In genomic region chr11:67564230-67564629, GRCh38 we compare ENCODE assay signal across 15 cellular contexts. TPM values are rescaled to one million over a fixed set of nuclear protein-coding genes. Genes with fewer than 3 reads are reported as not detected.
A peak's percentile ranks its signal among the peaks of the same experiment; 100 is the strongest.
DNase-seq lines count a peak whose midpoint lies in the region; ATAC-seq and TF ChIP-seq lines count a peak whose summit lies in the region.
"Had no signal": no experiment of that assay in that cellular context is flagged by ENCODE, and none has a peak within 500 bp of the region (broad histone marks: within the 10 kb centered on the region; RNA-seq: fewer than 3 reads in every experiment).

No MANE protein-coding gene starts in this region.

- H3K27ac ChIP-seq in RWPE1 (peak overlapping the region; percentile 40; the same call in 1 of the 2 replicates), foreskin keratinocyte (peak overlapping the region; percentile 34), psoas muscle (peak overlapping the region; percentile 67), lower lobe of right lung (no peak overlapping the region)
- H3K27ac ChIP-seq: gastroesophageal sphincter, prostate gland had no signal

- POLR2A ChIA-PET in RWPE1 (lab: Yijun Ruan, JAX; ENCODE audit: low non-redundant PET) = interaction anchor here (0.6 kb wide), 1 partner anchor 1204 kb away, joined by 3 read pairs; no protein-coding TSS in a partner anchor

- intact Hi-C loops in psoas muscle (cut with DNase I) = no loop called here
- intact Hi-C loops in posterior vena cava (cut with DNase I) = no loop called here
- intact Hi-C loops in lower lobe of right lung (cut with DNase I) = no loop called here

- peak; percentile 39 for DNase-seq in ELR (ENCODE audit: low read depth)
- DNase-seq in RWPE1 (ENCODE audit: low spot score) = no peak
- DNase-seq in foreskin keratinocyte = peak in 1 of 2 donors; percentile 48
- no peak for DNase-seq in psoas muscle
- no peak for DNase-seq in T-helper 9 cell
- DNase-seq in posterior vena cava (ENCODE audit: low spot score) = no peak
- DNase-seq in COLO829 (ENCODE audit: low spot score) = no peak
- DNase-seq in lower lobe of right lung = no peak
- DNase-seq: activated CD4-positive, alpha-beta T cell treated with anti-CD3 and anti-CD28 coated beads, Interleukin-2, amount 10 ng/mL, durations not matched to agents 7 days and 5 days; activated T-cell treated with anti-CD3 and anti-CD28 coated beads for 4 hours; NCI-H146; NCI-H446 had no signal

- H3K4me3 ChIP-seq in psoas muscle = peak overlapping the region; percentile 23
- no peak overlapping the region for H3K4me3 ChIP-seq in lower lobe of right lung
- H3K4me3 ChIP-seq: gastroesophageal sphincter, prostate gland had no signal

- H3K4me1 ChIP-seq in foreskin keratinocyte = peaks cover 14% of the 10 kb centered on the region
- H3K4me1 ChIP-seq in psoas muscle = peaks cover 20% of the 10 kb centered on the region
- peaks cover 4% of the 10 kb centered on the region for H3K4me1 ChIP-seq in lower lobe of right lung
- H3K4me1 ChIP-seq: prostate gland had no signal

- H3K9me3 ChIP-seq in psoas muscle (no peaks in the 10 kb centered on the region), lower lobe of right lung (no peaks in the 10 kb centered on the region)
- H3K9me3 ChIP-seq: gastroesophageal sphincter, prostate gland had no signal

- H3K36me3 ChIP-seq in psoas muscle (ENCODE audit: insufficient read depth in 1 of 2, low read depth in 1 of 2) = no peaks in the 10 kb centered on the region
- H3K36me3 ChIP-seq in lower lobe of right lung = no peaks in the 10 kb centered on the region
- H3K36me3 ChIP-seq: gastroesophageal sphincter, prostate gland had no signal

- peak; percentile 39 for ATAC-seq in foreskin keratinocyte
- peak in 2 of 4 donors; percentile 39 for ATAC-seq in psoas muscle
- ATAC-seq in lower lobe of right lung = no peak

- CTCF ChIA-PET in RWPE1 (lab: Yijun Ruan, JAX) = interaction anchor here (0.7 kb wide), 3 partner anchors 9 to 695 kb away, joined by 3 to 6 read pairs (median 5); no protein-coding TSS in a partner anchor

- TF ChIP-seq CTCF in RWPE1 (conservative IDR thresholded peaks at IDR 0.05; ENCODE audit: low read depth) = no peak
- TF ChIP-seq CTCF in foreskin keratinocyte (conservative IDR thresholded peaks at IDR 0.05) = no peak
- no peak for TF ChIP-seq CTCF in psoas muscle (IDR thresholded peaks at IDR 0.05)
- no peak for TF ChIP-seq CTCF in lower lobe of right lung (IDR thresholded peaks at IDR 0.05)

- no peaks in the 10 kb centered on the region for H3K27me3 ChIP-seq in foreskin keratinocyte
- H3K27me3 ChIP-seq in psoas muscle (ENCODE audit: insufficient read depth in 3 of 3, low read length in 2 of 3) = no peaks in the 10 kb centered on the region
- no peaks in the 10 kb centered on the region for H3K27me3 ChIP-seq in lower lobe of right lung (ENCODE audit: low read depth)

- WGBS in psoas muscle, 3 donors = 79 to 85% (median 81%) methylated on average over 4 of the region's 4 CpGs

RNA-seq across cellular contexts. Expression of gene GSTP1, which starts 19.4 kb away (rescaled TPM):
- total RNA-seq in foreskin keratinocyte (1,696 and 1,959 TPM in 2 replicates), psoas muscle (100 to 1,000 TPM; 224 to 364 (median 274) TPM), posterior vena cava (100 to 1,000 TPM; 338 to 370 TPM), lower lobe of right lung (677 TPM)
- polyA plus RNA-seq in foreskin keratinocyte (2,595 and 2,779 TPM in 2 replicates), psoas muscle (100 to 1,000 TPM; 279 to 410 (median 383) TPM)

RNA-seq across cellular contexts. Expression of gene CABP2, which starts 41.0 kb away (rescaled TPM):
- total RNA-seq in foreskin keratinocyte (not detected in 2 replicates), psoas muscle (not detected), posterior vena cava (not detected), lower lobe of right lung (not detected)
- polyA plus RNA-seq in foreskin keratinocyte (not detected in 2 replicates), psoas muscle (not detected)
- total RNA-seq: activated CD4-positive, alpha-beta T cell treated with anti-CD3 and anti-CD28 coated beads, Interleukin-2, amount 10 ng/mL, durations not matched to agents 7 days and 5 days; gastroesophageal sphincter; myocyte; prostate gland had no signal

RNA-seq across cellular contexts. Expression of gene NDUFV1, which starts 42.5 kb away (rescaled TPM):
- 164 and 179 TPM in 2 replicates for total RNA-seq in foreskin keratinocyte
- 160 and 169 TPM in 2 replicates for polyA plus RNA-seq in foreskin keratinocyte
- total RNA-seq in psoas muscle = 100 to 1,000 TPM; 250 to 413 (median 364) TPM
- polyA plus RNA-seq in psoas muscle = 100 to 1,000 TPM; 248 to 340 (median 287) TPM
- 100 to 1,000 TPM; 112 to 116 TPM for total RNA-seq in posterior vena cava
- 143 TPM for total RNA-seq in lower lobe of right lung

RNA-seq across cellular contexts. Expression of gene CDK2AP2, which starts 56.3 kb away (rescaled TPM):
- total RNA-seq in foreskin keratinocyte (40.8 and 43.4 TPM in 2 replicates), psoas muscle (10 to 100 TPM; 16.3 to 18.5 (median 18.1) TPM), posterior vena cava (10 to 100 TPM; 39.7 to 40.0 TPM), lower lobe of right lung (79.7 TPM)
- polyA plus RNA-seq in foreskin keratinocyte (67.5 and 73.5 TPM in 2 replicates), psoas muscle (10 to 100 TPM; 31.9 to 72.3 (median 48.0) TPM)

RNA-seq across cellular contexts. Expression of gene PITPNM1, which starts 59.1 kb away (rescaled TPM):
- total RNA-seq in foreskin keratinocyte = 27.7 and 29.0 TPM in 2 replicates
- 18.0 and 18.9 TPM in 2 replicates for polyA plus RNA-seq in foreskin keratinocyte
- total RNA-seq in psoas muscle = 10 to 100 TPM in 2 of 4 donors, 1 to 10 TPM in 2; 6.7 to 16.1 (median 9.6) TPM
- polyA plus RNA-seq in psoas muscle = 10 to 100 TPM in 1 of 3 donors, 1 to 10 TPM in 2; 2.3 to 11.3 (median 5.1) TPM
- total RNA-seq in posterior vena cava = 10 to 100 TPM; 31.5 to 42.7 TPM
- 54.1 TPM for total RNA-seq in lower lobe of right lung
